In genomic region chr3:36741285-36741684, GRCh38 we compare ENCODE assay signal across 16 cellular contexts. TPM values are rescaled to one million over a fixed set of nuclear protein-coding genes. Genes with fewer than 3 reads are reported as not detected.
DNase-seq lines count a peak whose midpoint lies in the region; ATAC-seq and TF ChIP-seq lines count a peak whose summit lies in the region.
"Had no signal": no experiment of that assay in that cellular context is flagged by ENCODE, and none has a peak within 500 bp of the region (broad histone marks: within the 10 kb centered on the region; RNA-seq: fewer than 3 reads in every experiment).

No MANE protein-coding gene starts in this region.

- TF ChIP-seq CTCF in heart right ventricle (IDR thresholded peaks at IDR 0.05): peak in 6 of 9 donors; percentile 16 to 32 (median 22)
- peak; percentile 43 for TF ChIP-seq CTCF in foreskin keratinocyte (conservative IDR thresholded peaks at IDR 0.05)

- H3K9me3 ChIP-seq in heart right ventricle: no peaks in the 10 kb centered on the region
- H3K9me3 ChIP-seq: BLaER1 treated with 17β-estradiol and CSF1 and Interleukin-3, amounts not matched to agents 10 nM and 100 nM; SJSA1 had no signal

- H3K27me3 ChIP-seq in heart right ventricle (no peaks in the 10 kb centered on the region), foreskin keratinocyte (peaks cover 2% of the 10 kb centered on the region)
- H3K27me3 ChIP-seq: BLaER1 treated with 17β-estradiol and CSF1 and Interleukin-3, amounts not matched to agents 10 nM and 100 nM; SJSA1 had no signal

- H3K4me3 ChIP-seq in heart right ventricle: no peak overlapping the region
- H3K4me3 ChIP-seq: BLaER1 treated with 17β-estradiol and CSF1 and Interleukin-3, amounts not matched to agents 10 nM and 100 nM; SJSA1 had no signal

- DNase-seq in heart right ventricle (no peak), Right ventricle myocardium inferior (ENCODE audit: missing footprints) (no peak), foreskin keratinocyte (no peak), occipital lobe (lab: John Stamatoyannopoulos, UW) (no peak), left lobe of liver (ENCODE audit: low spot score) (no peak)
- DNase-seq in activated CD4-positive, CD25-positive, alpha-beta regulatory T cell (lab: John Stamatoyannopoulos, UW): no peak
- DNase-seq: activated CD4-positive, CD25-positive, alpha-beta regulatory T cell treated with anti-CD3 and anti-CD28 coated beads, Interleukin-2, amount 50 U/mL, for 72 hours; erythroblast; GDM1; MV-4-11; NCI-H510A; stimulated activated CD8-positive, alpha-beta memory T cell treated with anti-CD3 and anti-CD28 coated beads, Interleukin-4, amount 100 ng/mL, for 48 hours had no signal

- no peaks in the 10 kb centered on the region for H3K36me3 ChIP-seq in heart right ventricle
- H3K36me3 ChIP-seq: BLaER1 treated with 17β-estradiol and CSF1 and Interleukin-3, amounts not matched to agents 10 nM and 100 nM; SJSA1 had no signal

- H3K4me1 ChIP-seq in heart right ventricle: peaks cover 0 to 19% (median 9%) of the 10 kb centered on the region in 9 donors
- no peaks in the 10 kb centered on the region for H3K4me1 ChIP-seq in foreskin keratinocyte
- H3K4me1 ChIP-seq: SJSA1 had no signal

- WGBS in heart right ventricle, 2 donors: 93 to 98% methylated on average over 2 of the region's 2 CpGs

- intact Hi-C loops in heart right ventricle (cut with DNase I): no loop called here
- intact Hi-C loops in Right ventricle myocardium inferior (cut with DNase I): no loop called here

- ATAC-seq in heart right ventricle (no peak), Right ventricle myocardium inferior (no peak), SK-N-SH treated with all-trans-retinoic acid at 6 μM for 48 hours (0 out of 3 replicates have a peak, but pooled peaks have one; percentile 30), foreskin keratinocyte (no peak), HG02840 (IDR thresholded peaks at IDR 0.05; ENCODE audit: low FRiP score, unreplicated experiment) (no peak), left lobe of liver (no peak)

- H3K27ac ChIP-seq in heart right ventricle: no peak overlapping the region
- no peak overlapping the region for H3K27ac ChIP-seq in foreskin keratinocyte
- H3K27ac ChIP-seq: BLaER1 treated with 17β-estradiol and CSF1 and Interleukin-3, amounts not matched to agents 10 nM and 100 nM; SJSA1 had no signal

TF ChIP-seq in SK-N-SH treated with all-trans-retinoic acid at 6 μM for 48 hours, 23 proteins besides CTCF, POLR2A, EP300 and RAD21:
- TF ChIP-seq GLIS3 (CRISPR knock-in tag; IDR thresholded peaks at IDR 0.05): no peak
- TF ChIP-seq ZFP30 (CRISPR knock-in tag; IDR thresholded peaks at IDR 0.05): no peak
- no peak for TF ChIP-seq TCF4 (CRISPR knock-in tag; IDR thresholded peaks at IDR 0.05; ENCODE audit: borderline replicate concordance)
- no peak for TF ChIP-seq ZNF565 (CRISPR knock-in tag; conservative IDR thresholded peaks at IDR 0.05; ENCODE audit: low read depth)
- no peak for TF ChIP-seq TSHZ2 (CRISPR knock-in tag; IDR thresholded peaks at IDR 0.05)
- TF ChIP-seq, protein P1, sequence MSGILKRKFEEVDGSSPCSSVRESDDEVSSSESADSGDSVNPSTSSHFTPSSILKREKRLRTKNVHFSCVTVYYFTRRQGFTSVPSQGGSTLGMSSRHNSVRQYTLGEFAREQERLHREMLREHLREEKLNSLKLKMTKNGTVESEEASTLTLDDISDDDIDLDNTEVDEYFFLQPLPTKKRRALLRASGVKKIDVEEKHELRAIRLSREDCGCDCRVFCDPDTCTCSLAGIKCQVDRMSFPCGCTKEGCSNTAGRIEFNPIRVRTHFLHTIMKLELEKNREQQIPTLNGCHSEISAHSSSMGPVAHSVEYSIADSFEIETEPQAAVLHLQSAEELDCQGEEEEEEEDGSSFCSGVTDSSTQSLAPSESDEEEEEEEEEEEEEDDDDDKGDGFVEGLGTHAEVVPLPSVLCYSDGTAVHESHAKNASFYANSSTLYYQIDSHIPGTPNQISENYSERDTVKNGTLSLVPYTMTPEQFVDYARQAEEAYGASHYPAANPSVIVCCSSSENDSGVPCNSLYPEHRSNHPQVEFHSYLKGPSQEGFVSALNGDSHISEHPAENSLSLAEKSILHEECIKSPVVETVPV (CRISPR knock-in tag; IDR thresholded peaks at IDR 0.05): no peak

RNA-seq across cellular contexts. Expression of gene DCLK3, which starts 23.1 kb away (rescaled TPM):
- total RNA-seq in heart right ventricle: 1 to 10 TPM in 1 of 10 donors, under 1 TPM in 9; 0.04 to 1.0 (median 0.19) TPM
- polyA plus RNA-seq in heart right ventricle: under 1 TPM; 0.15 to 0.23 TPM
- total RNA-seq in Right ventricle myocardium inferior: 0.41 TPM
- total RNA-seq in foreskin keratinocyte: not detected in 2 replicates
- polyA plus RNA-seq in foreskin keratinocyte: not detected in 2 replicates
- total RNA-seq in occipital lobe: 11.2 TPM
- 0.05 TPM for total RNA-seq in left lobe of liver
- total RNA-seq: SJSA1 had no signal
